Comparison of ENCODE assay signal across 1 cellular context in the genomic region with DNA sequence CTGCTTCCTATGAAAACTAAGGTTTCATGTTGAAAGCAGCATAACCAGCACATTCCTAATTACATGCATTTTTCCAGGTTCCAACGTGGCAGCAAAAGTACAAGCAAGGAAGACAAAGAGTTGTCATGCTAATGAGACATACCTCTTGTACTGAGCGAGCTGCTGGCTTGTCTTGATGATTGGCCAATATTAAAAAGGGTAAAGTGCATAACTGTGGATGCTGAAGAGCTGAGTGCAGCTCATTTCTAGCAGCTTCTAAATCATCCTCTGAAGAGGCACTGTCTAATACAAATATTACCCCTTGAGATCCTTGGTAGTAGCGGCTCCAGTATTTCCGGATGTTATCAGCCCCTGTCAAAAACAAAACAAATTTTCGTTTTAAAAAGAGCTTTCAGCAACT.
TF ChIP-seq lines count a peak whose summit lies in the region.

No MANE protein-coding gene starts in this region.

TF ChIP-seq in IMR-90, 13 proteins besides CTCF, POLR2A, EP300 and RAD21 (continued from another document):
- TF ChIP-seq, protein P1, sequence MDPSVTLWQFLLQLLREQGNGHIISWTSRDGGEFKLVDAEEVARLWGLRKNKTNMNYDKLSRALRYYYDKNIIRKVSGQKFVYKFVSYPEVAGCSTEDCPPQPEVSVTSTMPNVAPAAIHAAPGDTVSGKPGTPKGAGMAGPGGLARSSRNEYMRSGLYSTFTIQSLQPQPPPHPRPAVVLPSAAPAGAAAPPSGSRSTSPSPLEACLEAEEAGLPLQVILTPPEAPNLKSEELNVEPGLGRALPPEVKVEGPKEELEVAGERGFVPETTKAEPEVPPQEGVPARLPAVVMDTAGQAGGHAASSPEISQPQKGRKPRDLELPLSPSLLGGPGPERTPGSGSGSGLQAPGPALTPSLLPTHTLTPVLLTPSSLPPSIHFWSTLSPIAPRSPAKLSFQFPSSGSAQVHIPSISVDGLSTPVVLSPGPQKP (IDR thresholded peaks at IDR 0.05; ENCODE audit: borderline replicate concordance, low read depth, low read length) = no peak
- no peak for TF ChIP-seq BHLHE40 (IDR thresholded peaks at IDR 0.05; ENCODE audit: low read depth, low read length)
- TF ChIP-seq CHD1 (IDR thresholded peaks at IDR 0.05; ENCODE audit: low read depth, low read length) = no peak
- TF ChIP-seq MAFK (IDR thresholded peaks at IDR 0.05; ENCODE audit: low read depth, low read length) = no peak
- TF ChIP-seq SMC3 (IDR thresholded peaks at IDR 0.05; ENCODE audit: low read depth, low read length) = no peak
- TF ChIP-seq, protein P2, sequence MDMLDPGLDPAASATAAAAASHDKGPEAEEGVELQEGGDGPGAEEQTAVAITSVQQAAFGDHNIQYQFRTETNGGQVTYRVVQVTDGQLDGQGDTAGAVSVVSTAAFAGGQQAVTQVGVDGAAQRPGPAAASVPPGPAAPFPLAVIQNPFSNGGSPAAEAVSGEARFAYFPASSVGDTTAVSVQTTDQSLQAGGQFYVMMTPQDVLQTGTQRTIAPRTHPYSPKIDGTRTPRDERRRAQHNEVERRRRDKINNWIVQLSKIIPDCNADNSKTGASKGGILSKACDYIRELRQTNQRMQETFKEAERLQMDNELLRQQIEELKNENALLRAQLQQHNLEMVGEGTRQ (IDR thresholded peaks at IDR 0.05; ENCODE audit: low read depth, low read length) = no peak
